Comparison of ENCODE assay signal across 1 cellular context in the genomic region with DNA sequence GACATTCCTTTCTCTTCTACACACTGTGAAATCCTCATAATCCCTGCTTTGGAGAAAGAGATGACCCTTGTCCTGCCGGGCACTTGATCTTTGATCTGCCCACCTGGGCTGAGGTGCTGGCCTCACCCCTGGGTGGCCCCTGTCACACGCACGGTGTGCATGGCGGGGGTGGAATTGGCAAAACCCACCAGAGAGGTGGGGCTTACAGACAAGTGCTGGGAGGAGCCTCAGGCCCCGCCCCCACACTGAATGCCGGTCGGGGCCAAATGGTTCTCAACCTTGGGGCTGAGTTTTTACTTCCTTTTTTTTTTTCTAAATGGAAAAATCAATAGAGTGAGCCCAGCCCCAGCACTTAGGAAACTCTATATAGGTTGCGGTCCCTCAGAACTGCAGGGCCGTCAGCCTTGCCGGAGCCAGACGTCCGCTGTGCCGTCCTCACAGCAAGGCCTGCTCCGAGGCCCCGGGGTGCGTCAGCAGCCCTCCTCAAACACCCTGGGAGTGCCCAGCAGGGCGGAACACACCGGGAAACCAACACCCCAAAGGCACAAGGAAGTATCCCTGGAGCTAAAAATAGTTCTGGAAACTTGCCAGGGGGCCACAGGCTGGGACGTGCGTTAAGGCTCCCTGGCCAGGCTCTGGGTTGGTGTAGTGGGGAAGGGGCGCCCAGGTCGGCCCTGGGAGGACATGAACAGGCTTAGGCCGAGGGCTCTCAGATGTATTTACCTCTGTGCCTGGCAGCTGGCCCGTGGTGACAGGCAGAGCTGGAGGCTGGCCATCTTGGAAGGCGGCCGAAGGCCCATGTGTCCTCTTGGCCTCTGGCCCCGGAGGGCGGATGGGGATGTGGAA.
TF ChIP-seq lines count a peak whose summit lies in the region.

No MANE protein-coding gene starts in this region.

TF ChIP-seq in K562, 482 proteins besides CTCF, POLR2A, EP300 and RAD21 (continued from another document and continues in another):
- TF ChIP-seq, protein P1, sequence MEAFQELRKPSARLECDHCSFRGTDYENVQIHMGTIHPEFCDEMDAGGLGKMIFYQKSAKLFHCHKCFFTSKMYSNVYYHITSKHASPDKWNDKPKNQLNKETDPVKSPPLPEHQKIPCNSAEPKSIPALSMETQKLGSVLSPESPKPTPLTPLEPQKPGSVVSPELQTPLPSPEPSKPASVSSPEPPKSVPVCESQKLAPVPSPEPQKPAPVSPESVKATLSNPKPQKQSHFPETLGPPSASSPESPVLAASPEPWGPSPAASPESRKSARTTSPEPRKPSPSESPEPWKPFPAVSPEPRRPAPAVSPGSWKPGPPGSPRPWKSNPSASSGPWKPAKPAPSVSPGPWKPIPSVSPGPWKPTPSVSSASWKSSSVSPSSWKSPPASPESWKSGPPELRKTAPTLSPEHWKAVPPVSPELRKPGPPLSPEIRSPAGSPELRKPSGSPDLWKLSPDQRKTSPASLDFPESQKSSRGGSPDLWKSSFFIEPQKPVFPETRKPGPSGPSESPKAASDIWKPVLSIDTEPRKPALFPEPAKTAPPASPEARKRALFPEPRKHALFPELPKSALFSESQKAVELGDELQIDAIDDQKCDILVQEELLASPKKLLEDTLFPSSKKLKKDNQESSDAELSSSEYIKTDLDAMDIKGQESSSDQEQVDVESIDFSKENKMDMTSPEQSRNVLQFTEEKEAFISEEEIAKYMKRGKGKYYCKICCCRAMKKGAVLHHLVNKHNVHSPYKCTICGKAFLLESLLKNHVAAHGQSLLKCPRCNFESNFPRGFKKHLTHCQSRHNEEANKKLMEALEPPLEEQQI (IDR thresholded peaks at IDR 0.05) = no peak
- TF ChIP-seq SIRT6 (IDR thresholded peaks at IDR 0.05; ENCODE audit: low read depth, low read length) (no peak), KAT8 (IDR thresholded peaks at IDR 0.05; ENCODE audit: low read depth) (no peak), TSC22D4 (tag; IDR thresholded peaks at IDR 0.05) (no peak), ZBTB1 (CRISPR knock-in tag; IDR thresholded peaks at IDR 0.05; ENCODE audit: borderline replicate concordance, low read depth) (no peak), ZSCAN32 (CRISPR knock-in tag; IDR thresholded peaks at IDR 0.05) (no peak), EWSR1 (IDR thresholded peaks at IDR 0.05; ENCODE audit: borderline replicate concordance, low read depth, partially characterized antibody) (no peak), TRIM24 (IDR thresholded peaks at IDR 0.05) (no peak), DDX20 (tag; IDR thresholded peaks at IDR 0.05; ENCODE audit: low read depth) (no peak), ARHGAP35 (IDR thresholded peaks at IDR 0.05; ENCODE audit: partially characterized antibody) (no peak), FOS (IDR thresholded peaks at IDR 0.05; ENCODE audit: extremely low read depth, insufficient read length) (no peak), MTF1 (CRISPR knock-in tag; IDR thresholded peaks at IDR 0.05; ENCODE audit: borderline replicate concordance) (no peak), SREBF2 (CRISPR knock-in tag; IDR thresholded peaks at IDR 0.05) (no peak), ERF (CRISPR knock-in tag; IDR thresholded peaks at IDR 0.05) (no peak), NCOR1 (IDR thresholded peaks at IDR 0.05) (no peak), ZFP91 (CRISPR knock-in tag; IDR thresholded peaks at IDR 0.05) (no peak), MBD2 (IDR thresholded peaks at IDR 0.05; ENCODE audit: borderline replicate concordance, low read depth) (no peak), BMI1 (IDR thresholded peaks at IDR 0.05; ENCODE audit: low read length) (no peak), CXXC5 (CRISPR knock-in tag; IDR thresholded peaks at IDR 0.05) (no peak), NR2C2 (CRISPR knock-in tag; IDR thresholded peaks at IDR 0.05) (no peak), NR2C2 (tag; IDR thresholded peaks at IDR 0.05) (0 out of 2 replicates have a peak, but pooled peaks have one; percentile 17), ZNF3 (CRISPR knock-in tag; IDR thresholded peaks at IDR 0.05) (no peak), TBP (optimal IDR thresholded peaks at IDR 0.05; ENCODE audit: low read depth, low read length) (no peak), HNRNPLL (IDR thresholded peaks at IDR 0.05; ENCODE audit: low read depth, low read length, poor library complexity, severe bottlenecking) (no peak), TAF1 (IDR thresholded peaks at IDR 0.05; ENCODE audit: control insufficient read depth, extremely low read depth, insufficient read depth, low read length, severe bottlenecking) (no peak), MXD1 (CRISPR knock-in tag; IDR thresholded peaks at IDR 0.05; ENCODE audit: borderline replicate concordance, poor library complexity, severe bottlenecking) (no peak), U2AF1 (optimal IDR thresholded peaks at IDR 0.05; ENCODE audit: low read depth, low read length) (no peak), KAT2B (IDR thresholded peaks at IDR 0.05; ENCODE audit: low read depth, low read length) (no peak), TAF7 (tag; IDR thresholded peaks at IDR 0.05) (no peak), STAT5A (IDR thresholded peaks at IDR 0.05; ENCODE audit: borderline replicate concordance, low read length) (no peak), ADNP (tag; IDR thresholded peaks at IDR 0.05) (no peak), PRDM10 (IDR thresholded peaks at IDR 0.05; ENCODE audit: partially characterized antibody) (peak; percentile 8), PHB2 (IDR thresholded peaks at IDR 0.05; ENCODE audit: low read depth) (no peak), ATF7 (IDR thresholded peaks at IDR 0.05) (0 out of 2 replicates have a peak, but pooled peaks have one; percentile 32), SIN3A (IDR thresholded peaks at IDR 0.05; ENCODE audit: borderline replicate concordance in 2 of 2, control insufficient read depth in 1 of 2, low read depth in 2 of 2, low read length in 2 of 2) (no peak), FOXK2 (conservative IDR thresholded peaks at IDR 0.05 in 1 of 2, IDR thresholded peaks at IDR 0.05 in 1 of 2; ENCODE audit: low read depth in 2 of 2) (no peak), MXI1 (IDR thresholded peaks at IDR 0.05; ENCODE audit: low read depth, low read length) (no peak), MNT (conservative IDR thresholded peaks at IDR 0.05) (no peak), ZNF354B (CRISPR knock-in tag; IDR thresholded peaks at IDR 0.05) (no peak), SNRNP70 (optimal IDR thresholded peaks at IDR 0.05; ENCODE audit: low read depth, low read length) (no peak), RBBP5 (IDR thresholded peaks at IDR 0.05; ENCODE audit: borderline replicate concordance, insufficient read depth, low read length, poor library complexity, severe bottlenecking) (peak; percentile 42), GABPA (tag; conservative IDR thresholded peaks at IDR 0.05; ENCODE audit: low read depth) (0 out of 2 replicates have a peak, but pooled peaks have one; percentile 15), MCM5 (IDR thresholded peaks at IDR 0.05; ENCODE audit: low read depth) (no peak), NFIX (CRISPR knock-in tag; IDR thresholded peaks at IDR 0.05; ENCODE audit: low read depth) (no peak)
- TF ChIP-seq, protein P2, sequence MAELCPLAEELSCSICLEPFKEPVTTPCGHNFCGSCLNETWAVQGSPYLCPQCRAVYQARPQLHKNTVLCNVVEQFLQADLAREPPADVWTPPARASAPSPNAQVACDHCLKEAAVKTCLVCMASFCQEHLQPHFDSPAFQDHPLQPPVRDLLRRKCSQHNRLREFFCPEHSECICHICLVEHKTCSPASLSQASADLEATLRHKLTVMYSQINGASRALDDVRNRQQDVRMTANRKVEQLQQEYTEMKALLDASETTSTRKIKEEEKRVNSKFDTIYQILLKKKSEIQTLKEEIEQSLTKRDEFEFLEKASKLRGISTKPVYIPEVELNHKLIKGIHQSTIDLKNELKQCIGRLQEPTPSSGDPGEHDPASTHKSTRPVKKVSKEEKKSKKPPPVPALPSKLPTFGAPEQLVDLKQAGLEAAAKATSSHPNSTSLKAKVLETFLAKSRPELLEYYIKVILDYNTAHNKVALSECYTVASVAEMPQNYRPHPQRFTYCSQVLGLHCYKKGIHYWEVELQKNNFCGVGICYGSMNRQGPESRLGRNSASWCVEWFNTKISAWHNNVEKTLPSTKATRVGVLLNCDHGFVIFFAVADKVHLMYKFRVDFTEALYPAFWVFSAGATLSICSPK (IDR thresholded peaks at IDR 0.05; ENCODE audit: borderline replicate concordance) = no peak
- TF ChIP-seq, protein P3, sequence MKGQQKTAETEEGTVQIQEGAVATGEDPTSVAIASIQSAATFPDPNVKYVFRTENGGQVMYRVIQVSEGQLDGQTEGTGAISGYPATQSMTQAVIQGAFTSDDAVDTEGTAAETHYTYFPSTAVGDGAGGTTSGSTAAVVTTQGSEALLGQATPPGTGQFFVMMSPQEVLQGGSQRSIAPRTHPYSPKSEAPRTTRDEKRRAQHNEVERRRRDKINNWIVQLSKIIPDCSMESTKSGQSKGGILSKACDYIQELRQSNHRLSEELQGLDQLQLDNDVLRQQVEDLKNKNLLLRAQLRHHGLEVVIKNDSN (CRISPR knock-in tag; IDR thresholded peaks at IDR 0.05) = no peak; the same call in 1 of the 2 replicates
- TF ChIP-seq, protein P4, sequence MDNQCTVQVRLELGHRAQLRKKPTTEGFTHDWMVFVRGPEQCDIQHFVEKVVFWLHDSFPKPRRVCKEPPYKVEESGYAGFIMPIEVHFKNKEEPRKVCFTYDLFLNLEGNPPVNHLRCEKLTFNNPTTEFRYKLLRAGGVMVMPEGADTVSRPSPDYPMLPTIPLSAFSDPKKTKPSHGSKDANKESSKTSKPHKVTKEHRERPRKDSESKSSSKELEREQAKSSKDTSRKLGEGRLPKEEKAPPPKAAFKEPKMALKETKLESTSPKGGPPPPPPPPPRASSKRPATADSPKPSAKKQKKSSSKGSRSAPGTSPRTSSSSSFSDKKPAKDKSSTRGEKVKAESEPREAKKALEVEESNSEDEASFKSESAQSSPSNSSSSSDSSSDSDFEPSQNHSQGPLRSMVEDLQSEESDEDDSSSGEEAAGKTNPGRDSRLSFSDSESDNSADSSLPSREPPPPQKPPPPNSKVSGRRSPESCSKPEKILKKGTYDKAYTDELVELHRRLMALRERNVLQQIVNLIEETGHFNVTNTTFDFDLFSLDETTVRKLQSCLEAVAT (IDR thresholded peaks at IDR 0.05) = no peak
- TF ChIP-seq, protein P5, sequence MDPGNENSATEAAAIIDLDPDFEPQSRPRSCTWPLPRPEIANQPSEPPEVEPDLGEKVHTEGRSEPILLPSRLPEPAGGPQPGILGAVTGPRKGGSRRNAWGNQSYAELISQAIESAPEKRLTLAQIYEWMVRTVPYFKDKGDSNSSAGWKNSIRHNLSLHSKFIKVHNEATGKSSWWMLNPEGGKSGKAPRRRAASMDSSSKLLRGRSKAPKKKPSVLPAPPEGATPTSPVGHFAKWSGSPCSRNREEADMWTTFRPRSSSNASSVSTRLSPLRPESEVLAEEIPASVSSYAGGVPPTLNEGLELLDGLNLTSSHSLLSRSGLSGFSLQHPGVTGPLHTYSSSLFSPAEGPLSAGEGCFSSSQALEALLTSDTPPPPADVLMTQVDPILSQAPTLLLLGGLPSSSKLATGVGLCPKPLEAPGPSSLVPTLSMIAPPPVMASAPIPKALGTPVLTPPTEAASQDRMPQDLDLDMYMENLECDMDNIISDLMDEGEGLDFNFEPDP (CRISPR knock-in tag; IDR thresholded peaks at IDR 0.05) = no peak
